ENCODE assay signal across 11 cellular contexts in genomic region chr2:24830351-24830750, GRCh38. TPM values are rescaled to one million over a fixed set of nuclear protein-coding genes. Genes with fewer than 3 reads are reported as not detected.
A peak's percentile ranks its signal among the peaks of the same experiment; 100 is the strongest.
DNase-seq lines count a peak whose midpoint lies in the region; ATAC-seq and TF ChIP-seq lines count a peak whose summit lies in the region.
"Had no signal": no experiment of that assay in that cellular context is flagged by ENCODE, and none has a peak within 500 bp of the region (broad histone marks: within the 10 kb centered on the region; RNA-seq: fewer than 3 reads in every experiment).

No MANE protein-coding gene starts in this region.

- H4K12ac ChIP-seq in trophoblast cell (ENCODE audit: low read depth, low read length), result no peak overlapping the region

- H3K36me3 ChIP-seq in trophoblast cell (ENCODE audit: control insufficient read depth in 1 of 2, insufficient read depth in 2 of 2, low read length in 2 of 2), result no peaks in the 10 kb centered on the region
- H3K36me3 ChIP-seq: adrenal gland, pancreas had no signal

- ATAC-seq in GM21381 (IDR thresholded peaks at IDR 0.05; ENCODE audit: unreplicated experiment) (no peak), GM21515 (IDR thresholded peaks at IDR 0.05; ENCODE audit: unreplicated experiment) (no peak), GM18498 (IDR thresholded peaks at IDR 0.05; ENCODE audit: unreplicated experiment) (no peak)
- ATAC-seq: pancreas had no signal

- H3K27ac ChIP-seq in dorsolateral prefrontal cortex (peak overlapping the region in 53 of 59 donors; percentile 47 to 95 (median 86)), trophoblast cell (ENCODE audit: low read depth, low read length) (no peak overlapping the region)
- H3K27ac ChIP-seq: adrenal gland, epithelial cell of prostate, left ventricle myocardium inferior, pancreas had no signal

- no peak overlapping the region for H4K91ac ChIP-seq in trophoblast cell (ENCODE audit: low read depth, low read length)

- H3K9ac ChIP-seq in trophoblast cell (ENCODE audit: low read length), result no peak overlapping the region

- no peak overlapping the region for H3K18ac ChIP-seq in trophoblast cell (ENCODE audit: low read length)

- H2AFZ ChIP-seq in trophoblast cell (ENCODE audit: insufficient read depth, low read length, poor library complexity), result no peak overlapping the region

- no CpG with 5 or more reads among the region's 5 CpGs for WGBS in trophoblast cell (ENCODE audit: extremely low coverage, insufficient coverage, insufficient read length)

- no peak overlapping the region for H3K4ac ChIP-seq in trophoblast cell (ENCODE audit: low read depth, low read length)

- H2AK5ac ChIP-seq in trophoblast cell (ENCODE audit: low read length), result no peak overlapping the region

- H3K4me2 ChIP-seq in trophoblast cell (ENCODE audit: low read length), result no peak overlapping the region

- H3K4me1 ChIP-seq in trophoblast cell (ENCODE audit: control insufficient read depth in 1 of 2, insufficient read depth in 2 of 2, low read length in 2 of 2), result no peaks in the 10 kb centered on the region
- H3K4me1 ChIP-seq: pancreas had no signal

- H3K79me1 ChIP-seq in trophoblast cell (ENCODE audit: low read length), result no peaks in the 10 kb centered on the region

- no peak overlapping the region for H2BK120ac ChIP-seq in trophoblast cell (ENCODE audit: insufficient read depth, low read length, poor library complexity)

- H2BK5ac ChIP-seq in trophoblast cell (ENCODE audit: low read depth, low read length, poor library complexity), result no peak overlapping the region

- H4K8ac ChIP-seq in trophoblast cell (ENCODE audit: low read depth, low read length), result no peak overlapping the region

- intact Hi-C loops in dorsolateral prefrontal cortex (cut with DNase I), result loop anchor here (5.0 to 10.0 kb wide), 5 partner anchors 47 to 364 kb away; no protein-coding TSS in a partner anchor

- H3K27me3 ChIP-seq in dorsolateral prefrontal cortex, result no peaks in the 10 kb centered on the region
- no peaks in the 10 kb centered on the region for H3K27me3 ChIP-seq in trophoblast cell (ENCODE audit: insufficient read depth, low read length)
- H3K27me3 ChIP-seq: adrenal gland, pancreas had no signal

- peak in 37 of 56 donors; percentile 8 to 58 (median 28) for TF ChIP-seq CTCF in dorsolateral prefrontal cortex (IDR thresholded peaks at IDR 0.05 in 54 of 56, conservative IDR thresholded peaks at IDR 0.05 in 2 of 56; ENCODE audit: low read depth in 1 of 56, partially characterized antibody in 56 of 56)

- H3K79me2 ChIP-seq in trophoblast cell (ENCODE audit: control insufficient read depth, insufficient read depth, low read length, poor library complexity), result no peaks in the 10 kb centered on the region

- peaks cover 1% of the 10 kb centered on the region for H3K9me3 ChIP-seq in trophoblast cell (ENCODE audit: insufficient read depth, low read depth, low read length)
- H3K9me3 ChIP-seq: adrenal gland, left ventricle myocardium inferior, pancreas had no signal

- no peak overlapping the region for H3K4me3 ChIP-seq in dorsolateral prefrontal cortex
- no peak overlapping the region for H3K4me3 ChIP-seq in trophoblast cell (ENCODE audit: low read depth, low read length)
- H3K4me3 ChIP-seq: adrenal gland, left ventricle myocardium inferior, pancreas had no signal

- DNase-seq in DMS114 treated with DMSO at 0.1 percent for 48 hours (lab: John Stamatoyannopoulos, UW; ENCODE audit: unreplicated experiment) (peak; percentile 14), HT-29 (ENCODE audit: low spot score) (peak; percentile 31), dorsolateral prefrontal cortex (peak in 3 of 10 donors; percentile 0 to 19 (median 10)), trophoblast cell (peak; percentile 14 to 53)
- DNase-seq: left ventricle myocardium inferior, pancreas had no signal

- H2BK12ac ChIP-seq in trophoblast cell (ENCODE audit: low read length), result no peak overlapping the region

- H3K23ac ChIP-seq in trophoblast cell (ENCODE audit: low read length), result no peak overlapping the region

- H3K14ac ChIP-seq in trophoblast cell (ENCODE audit: low read length), result no peak overlapping the region

RNA-seq across cellular contexts. Expression of gene CENPO, which starts 37.1 kb away (rescaled TPM):
- total RNA-seq in HT-29 (2014; rRNA removed; shearing (Covaris generic)), result 24.2 and 30.8 TPM in 2 replicates
- 10 to 100 TPM in 27 of 120 experiments, 1 to 10 TPM in 93; 4.9 to 17.9 (median 8.5) TPM for total RNA-seq in dorsolateral prefrontal cortex
- polyA plus RNA-seq in trophoblast cell (2013), result 24.4 and 24.5 TPM in 2 replicates

RNA-seq across cellular contexts. Expression of gene PTRHD1, which starts 37.2 kb away (rescaled TPM):
- 57.9 and 58.1 TPM in 2 replicates for total RNA-seq in HT-29 (2014; rRNA removed; shearing (Covaris generic))
- total RNA-seq in dorsolateral prefrontal cortex, result 10 to 100 TPM; 12.2 to 33.9 (median 21.9) TPM
- polyA plus RNA-seq in trophoblast cell (2013), result 43.4 and 50.7 TPM in 2 replicates
